8 cellular contexts compared by ENCODE assay signal in the genomic region with DNA sequence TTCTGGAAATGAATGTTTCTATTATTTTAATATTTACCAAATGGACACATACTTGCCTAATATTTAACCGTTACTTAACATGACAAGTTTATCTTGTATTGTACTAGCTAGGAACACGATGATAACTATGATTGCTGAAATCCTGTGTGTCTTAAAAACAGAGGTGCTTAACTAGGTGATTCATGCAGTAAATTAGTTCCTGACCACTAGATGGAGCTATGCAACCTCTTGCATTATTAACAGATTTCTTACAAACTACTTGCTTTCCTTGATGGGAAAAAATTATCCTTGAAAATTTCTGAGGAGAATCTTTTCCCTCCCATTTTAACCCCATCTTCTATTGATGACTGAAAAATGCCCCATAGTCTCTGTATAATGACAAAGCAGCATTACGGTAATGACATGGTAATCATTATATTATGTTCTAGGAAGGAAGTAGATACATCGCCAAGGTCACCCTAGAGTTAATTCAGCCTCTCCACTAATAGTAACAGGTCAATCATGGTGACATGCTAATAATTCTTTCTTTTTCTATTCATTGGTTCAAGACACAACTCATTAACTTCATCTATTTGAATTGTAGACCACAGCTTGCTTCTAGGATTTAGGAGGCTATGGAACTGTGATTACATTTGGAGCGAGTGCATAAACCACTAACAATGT.
A peak's percentile ranks its signal among the peaks of the same experiment; 100 is the strongest.
DNase-seq lines count a peak whose midpoint lies in the region; ATAC-seq and TF ChIP-seq lines count a peak whose summit lies in the region.

No MANE protein-coding gene starts in this region.

- H3K27me3 ChIP-seq in DOHH2 (ENCODE audit: control insufficient read depth, low read length) (no peaks in the 10 kb centered on the region), GM23338 (ENCODE audit: insufficient read depth) (no peaks in the 10 kb centered on the region), upper lobe of right lung (no peaks in the 10 kb centered on the region)

- 0 out of 2 replicates have a peak overlapping the region, but pooled peaks have one; percentile 54 for H3K27ac Mint-ChIP-seq in GM23338

- H3K9me3 Mint-ChIP-seq in GM23338 = no peaks in the 10 kb centered on the region

- H4K20me1 ChIP-seq in DOHH2 (ENCODE audit: control insufficient read depth, insufficient read depth, low read depth, low read length) (no peaks in the 10 kb centered on the region), GM23338 (replicated peaks; ENCODE audit: insufficient read depth) (no peaks in the 10 kb centered on the region)

- ATAC-seq in GM23338 (peak; percentile 47), upper lobe of right lung (peak; percentile 59)

- H3K4me3 Mint-ChIP-seq in GM23338 = no peak overlapping the region

- H3K36me3 ChIP-seq in DOHH2 (ENCODE audit: control insufficient read depth, low read length) (no peaks in the 10 kb centered on the region), GM23338 (ENCODE audit: insufficient read depth) (no peaks in the 10 kb centered on the region), upper lobe of right lung (no peaks in the 10 kb centered on the region)

- H3K9me2 ChIP-seq in DOHH2 (replicated peaks; ENCODE audit: control insufficient read depth, low read length) (no peaks in the 10 kb centered on the region), GM23338 (ENCODE audit: insufficient read depth) (peaks cover 4% of the 10 kb centered on the region; the same call in 1 of the 2 replicates)

- H3K27ac ChIP-seq in DOHH2 (ENCODE audit: low read depth, low read length) = no peak overlapping the region
- no peak overlapping the region for H3K27ac ChIP-seq in GM23338 (ENCODE audit: low read depth)
- no peak overlapping the region for H3K27ac ChIP-seq in upper lobe of right lung

- peaks cover 22% of the 10 kb centered on the region for H3K4me1 Mint-ChIP-seq in GM23338

- H3F3A ChIP-seq in DOHH2 (ENCODE audit: control insufficient read depth, insufficient read depth) (no peaks in the 10 kb centered on the region), GM23338 (replicated peaks; ENCODE audit: low read depth) (no peaks in the 10 kb centered on the region)

- H3K79me2 ChIP-seq in DOHH2 (ENCODE audit: control insufficient read depth, low read length) (no peaks in the 10 kb centered on the region), GM23338 (replicated peaks; ENCODE audit: insufficient read depth) (no peaks in the 10 kb centered on the region)

- H2AFZ ChIP-seq in GM23338 = no peak overlapping the region

- H3K4me3 ChIP-seq in DOHH2 (ENCODE audit: low read length) = no peak overlapping the region
- H3K4me3 ChIP-seq in GM23338 = no peak overlapping the region
- H3K4me3 ChIP-seq in WI38 (ENCODE audit: low read depth, low read length) = no peak overlapping the region
- H3K4me3 ChIP-seq in upper lobe of right lung = no peak overlapping the region

- no peaks in the 10 kb centered on the region for H3K27me3 Mint-ChIP-seq in GM23338 (ENCODE audit: insufficient read depth, low read depth, poor library complexity)

- H3K36me3 Mint-ChIP-seq in GM23338 (ENCODE audit: low read depth) = no peaks in the 10 kb centered on the region

- DNase-seq in GM23338 (ENCODE audit: low spot score) (peak; percentile 82), NCI-H1048 (lab: John Stamatoyannopoulos, UW) (peak; percentile 18), iPS DF 4.7 (ENCODE audit: extremely low read depth, low spot score) (peak; percentile 74), upper lobe of right lung (no peak), GDM1 (lab: John Stamatoyannopoulos, UW) (no peak)
- no peak for DNase-seq in activated CD8-positive, alpha-beta memory T cell treated with anti-CD3 and anti-CD28 coated beads for 24 hours

- intact Hi-C loops in upper lobe of right lung (cut with DNase I) = no loop called here

- TF ChIP-seq CTCF in DOHH2 (IDR thresholded peaks at IDR 0.05; ENCODE audit: low read depth, low read length, poor library complexity, severe bottlenecking) (peak; percentile 76), GM23338 (conservative IDR thresholded peaks at IDR 0.05; ENCODE audit: low read depth in 2 of 2) (peak; percentile 74 to 93), WI38 (IDR thresholded peaks at IDR 0.05; ENCODE audit: low read depth, low read length) (peak; percentile 28; the same call in 1 of the 2 replicates), upper lobe of right lung (IDR thresholded peaks at IDR 0.05) (peak; percentile 63)

- H3K4me2 ChIP-seq in DOHH2 (ENCODE audit: low read length) = no peak overlapping the region
- H3K4me2 ChIP-seq in GM23338 = no peak overlapping the region

- H3K9me3 ChIP-seq in DOHH2 (ENCODE audit: control insufficient read depth, insufficient read depth, low read length) (no peaks in the 10 kb centered on the region), upper lobe of right lung (no peaks in the 10 kb centered on the region)

- H3K4me1 ChIP-seq in DOHH2 (ENCODE audit: control insufficient read depth, low read length) = no peaks in the 10 kb centered on the region
- H3K4me1 ChIP-seq in GM23338 (ENCODE audit: insufficient read depth) = peaks cover 23% of the 10 kb centered on the region
- H3K4me1 ChIP-seq in upper lobe of right lung = no peaks in the 10 kb centered on the region

TF ChIP-seq in GM23338, 12 proteins besides CTCF, POLR2A, EP300 and RAD21:
- TF ChIP-seq STAT1 (IDR thresholded peaks at IDR 0.05; ENCODE audit: unreplicated experiment) = no peak
- no peak for TF ChIP-seq JUNB (IDR thresholded peaks at IDR 0.05; ENCODE audit: unreplicated experiment)

Comparison
In these comparisons a context has a peak if more than half of its experiments do, and no peak if none do; other contexts are left out.
1. CTCF ChIP-seq: peak in every context shown above with its lines; median percentile 84 in GM23338; 76 in DOHH2; 63 in upper lobe of right lung; 28 in WI38.
2. DNase-seq: peak in GM23338 (single experiment), NCI-H1048 (single experiment) and iPS DF 4.7 (single experiment); none in upper lobe of right lung (single experiment), GDM1 (single experiment) and activated CD8-positive, alpha-beta memory T cell treated with anti-CD3 and anti-CD28 coated beads for 24 hours (single experiment).